In genomic region chr6:16284472-16284871, GRCh38 we compare ENCODE assay signal across 19 cellular contexts. TPM values are rescaled to one million over a fixed set of nuclear protein-coding genes. Genes with fewer than 3 reads are reported as not detected.
DNase-seq lines count a peak whose midpoint lies in the region; ATAC-seq and TF ChIP-seq lines count a peak whose summit lies in the region.
"Had no signal": no experiment of that assay in that cellular context is flagged by ENCODE, and none has a peak within 500 bp of the region (broad histone marks: within the 10 kb centered on the region; RNA-seq: fewer than 3 reads in every experiment).

No MANE protein-coding gene starts in this region.

- H3K27me3 Mint-ChIP-seq in GM23338 (ENCODE audit: insufficient read depth, low read depth, poor library complexity) (peaks cover 9% of the 10 kb centered on the region), HFFc6 (ENCODE audit: insufficient read depth) (peaks cover 11% of the 10 kb centered on the region)

- no peak overlapping the region for H3K4me2 ChIP-seq in GM23338
- H3K4me2 ChIP-seq: A549 had no signal

- H3K36me3 Mint-ChIP-seq in GM23338 (ENCODE audit: low read depth) (no peaks in the 10 kb centered on the region), HFFc6 (ENCODE audit: low read depth) (no peaks in the 10 kb centered on the region; the same call in 1 of the 2 replicates)
- H3K36me3 Mint-ChIP-seq: CD4-positive, alpha-beta memory T cell had no signal

- ATAC-seq in GM23338 (no peak), psoas muscle (peak; percentile 64 to 81 (median 76)), GM21723 (IDR thresholded peaks at IDR 0.05; ENCODE audit: unreplicated experiment) (no peak)
- ATAC-seq: A549 had no signal

- 65 to 87% (median 69%) methylated on average over 14 of the region's 14 CpGs for WGBS in psoas muscle, 3 donors

- no peaks in the 10 kb centered on the region for H4K20me1 ChIP-seq in GM23338 (replicated peaks; ENCODE audit: insufficient read depth)

- no peak overlapping the region for H3K4me3 ChIP-seq in GM23338
- no peak overlapping the region for H3K4me3 ChIP-seq in psoas muscle
- H3K4me3 ChIP-seq: A549, GM23248, HAP-1 had no signal

- H3K9me3 Mint-ChIP-seq in GM23338 = no peaks in the 10 kb centered on the region
- no peaks in the 10 kb centered on the region for H3K9me3 Mint-ChIP-seq in HFFc6
- H3K9me3 Mint-ChIP-seq: CD4-positive, alpha-beta memory T cell had no signal

- DNase-seq in GM23338 (ENCODE audit: low spot score) (peak; percentile 20), HFFc6 (no peak), mesenteric fat pad (ENCODE audit: low spot score) (peak; percentile 73), psoas muscle (peak in 1 of 2 donors; percentile 72), NCI-H2107 (lab: John Stamatoyannopoulos, UW) (no peak), AG20443 (ENCODE audit: low spot score) (no peak), DMS114 treated with DMSO at 0.1 percent for 48 hours (lab: John Stamatoyannopoulos, UW; ENCODE audit: unreplicated experiment) (no peak)
- DNase-seq: 8988T; ACHN; C1 segment of cervical spinal cord; Calu3; CD4-positive, alpha-beta memory T cell; COR-L47; DMS153; DND-41; GM23248 had no signal

- H3K36me3 ChIP-seq in GM23338 (ENCODE audit: insufficient read depth) = no peaks in the 10 kb centered on the region
- H3K36me3 ChIP-seq in psoas muscle (ENCODE audit: insufficient read depth in 1 of 2, low read depth in 1 of 2) = peaks cover 3 to 51% of the 10 kb centered on the region in 2 donors
- H3K36me3 ChIP-seq: HAP-1 had no signal

- H3K9me2 ChIP-seq in GM23338 (ENCODE audit: insufficient read depth) = no peaks in the 10 kb centered on the region

- H3K27ac ChIP-seq in GM23338 (ENCODE audit: low read depth) = no peak overlapping the region
- H3K27ac ChIP-seq in psoas muscle = peak overlapping the region; percentile 69
- H3K27ac ChIP-seq: A549, GM23248 had no signal

- no peaks in the 10 kb centered on the region for H3K9me3 ChIP-seq in psoas muscle
- H3K9me3 ChIP-seq: A549, HAP-1 had no signal

- H3F3A ChIP-seq in GM23338 (replicated peaks; ENCODE audit: low read depth) = no peaks in the 10 kb centered on the region

- H2AFZ ChIP-seq in GM23338 = no peak overlapping the region
- H2AFZ ChIP-seq: GM23248 had no signal

- H3K4me1 ChIP-seq in GM23338 (ENCODE audit: insufficient read depth) (no peaks in the 10 kb centered on the region), psoas muscle (peaks cover 34% of the 10 kb centered on the region)
- H3K4me1 ChIP-seq: A549, HAP-1 had no signal

- H3K79me2 ChIP-seq in GM23338 (replicated peaks; ENCODE audit: insufficient read depth) = no peaks in the 10 kb centered on the region

- intact Hi-C loops in psoas muscle (cut with DNase I) = loop anchor here in 1 of 2 donors (5.0 kb wide), 1 partner anchor 33 kb away; no protein-coding TSS in a partner anchor

- TF ChIP-seq CTCF in GM23338 (conservative IDR thresholded peaks at IDR 0.05; ENCODE audit: low read depth in 2 of 2) = 0 out of 4 replicates have a peak, but pooled peaks of 1 of the 2 experiments have one; percentile 9
- TF ChIP-seq CTCF in HFFc6 (IDR thresholded peaks at IDR 0.05) = peak; percentile 7; the same call in 1 of the 2 replicates
- TF ChIP-seq CTCF in psoas muscle (IDR thresholded peaks at IDR 0.05) = peak; percentile 4

- H3K27ac Mint-ChIP-seq in GM23338 (no peak overlapping the region), HFFc6 (no peak overlapping the region)

- H3K4me3 Mint-ChIP-seq in GM23338 (no peak overlapping the region), HFFc6 (no peak overlapping the region)
- H3K4me3 Mint-ChIP-seq: CD4-positive, alpha-beta memory T cell had no signal

- H3K27me3 ChIP-seq in GM23338 (ENCODE audit: insufficient read depth) = no peaks in the 10 kb centered on the region
- no peaks in the 10 kb centered on the region for H3K27me3 ChIP-seq in psoas muscle (ENCODE audit: insufficient read depth in 3 of 3, low read length in 2 of 3)

- H3K4me1 Mint-ChIP-seq in GM23338 (no peaks in the 10 kb centered on the region; the same call in 2 of the 3 replicates), HFFc6 (ENCODE audit: low read depth) (no peaks in the 10 kb centered on the region)
- H3K4me1 Mint-ChIP-seq: CD4-positive, alpha-beta memory T cell had no signal

TF ChIP-seq in GM23338, 12 proteins besides CTCF, POLR2A, EP300 and RAD21 (continues in another document):
- TF ChIP-seq EZH2 (IDR thresholded peaks at IDR 0.05; ENCODE audit: low read depth, unreplicated experiment) (no peak), CREB1 (CRISPR knock-in tag; IDR thresholded peaks at IDR 0.05; ENCODE audit: low read depth) (no peak), POLR2AphosphoS5 (IDR thresholded peaks at IDR 0.05; ENCODE audit: low read depth) (no peak), ZNF462 (CRISPR knock-in tag; IDR thresholded peaks at IDR 0.05) (no peak), ZNF331 (CRISPR knock-in tag; IDR thresholded peaks at IDR 0.05; ENCODE audit: low read depth) (no peak), EZH2phosphoT487 (IDR thresholded peaks at IDR 0.05; ENCODE audit: unreplicated experiment) (no peak), JUNB (IDR thresholded peaks at IDR 0.05; ENCODE audit: unreplicated experiment) (no peak), STAT1 (IDR thresholded peaks at IDR 0.05; ENCODE audit: unreplicated experiment) (no peak), ETS1 (IDR thresholded peaks at IDR 0.05) (no peak)

RNA-seq across cellular contexts. Expression of gene GMPR, which starts 46.1 kb away (rescaled TPM):
- total RNA-seq in GM23338 (2014; rRNA removed; shearing (Covaris generic)) = 0.35 and 1.3 TPM in 2 replicates
- polyA plus RNA-seq in GM23338 (2016; fragmentation: Nextera tagmentation; extraction: Ambion mirVana) = 0.23 and 0.64 TPM in 2 replicates
- 1 to 10 TPM; 4.7 to 9.1 (median 5.4) TPM for total RNA-seq in HFFc6 (2021; fragmentation: NEBNext Ultra II Directional; extraction: Animal tissue kit (Norgen Biotek cat#: 25700))
- 5.9 TPM for total RNA-seq in mesenteric fat pad
- 100 to 1,000 TPM; 139 to 265 (median 189) TPM for total RNA-seq in psoas muscle
- 100 to 1,000 TPM in 2 of 3 donors, 10 to 100 TPM in 1; 26.6 to 286 (median 235) TPM for polyA plus RNA-seq in psoas muscle
- total RNA-seq: CD4-positive, alpha-beta memory T cell had no signal

Comparison
In these comparisons a context has a peak if more than half of its experiments do, and no peak if none do; other contexts are left out.
1. ATAC-seq: peak in psoas muscle (4 of 4); none in GM23338 (single experiment) and GM21723 (single experiment).
2. DNase-seq: peak in GM23338 (single experiment) and mesenteric fat pad (single experiment); none in HFFc6 (single experiment), NCI-H2107 (single experiment), AG20443 (single experiment) and DMS114 treated with DMSO at 0.1 percent for 48 hours (single experiment).
3. RNA of gene GMPR, which starts 46.1 kb away (total RNA-seq): 139 to 265 TPM in psoas muscle; 5.9 TPM in mesenteric fat pad (single experiment), 4.7 to 9.1 TPM in HFFc6 and 0.35 to 1.3 TPM in GM23338; every median in the first group is over 10 times any median in the second.